Comparison of ENCODE assay signal across 8 cellular contexts in genomic region chr1:101238041-101238515, GRCh38.
A peak's percentile ranks its signal among the peaks of the same experiment; 100 is the strongest.
DNase-seq lines count a peak whose midpoint lies in the region.

No MANE protein-coding gene starts in this region.

- DNase-seq in GM03348 (ENCODE audit: low spot score) (peak; percentile 23), NCI-H226 (peak; percentile 26), iris pigment epithelial cell (ENCODE audit: low read depth) (peak; percentile 17), AG08396 (ENCODE audit: low spot score) (no peak), cortex of kidney (lab: John Stamatoyannopoulos, UW) (no peak), ecto neural progenitor cell (ENCODE audit: low spot score) (no peak)
- DNase-seq in activated naive CD4-positive, alpha-beta T cell treated with anti-CD3 and anti-CD28 coated beads, Interleukin-2, amount 50 U/mL, for 16 hours = peak; percentile 74
- peak; percentile 29 to 64 for DNase-seq in stimulated activated CD8-positive, alpha-beta memory T cell treated with anti-CD3 and anti-CD28 coated beads, Interleukin-15, amount 100 ng/mL, for 4 hours (ENCODE audit: low read depth in 2 of 2)

Comparison
In these comparisons a context has a peak if more than half of its experiments do, and no peak if none do; other contexts are left out.
1. DNase-seq: peak in GM03348 (single experiment), NCI-H226 (single experiment), activated naive CD4-positive, alpha-beta T cell treated with anti-CD3 and anti-CD28 coated beads, Interleukin-2, amount 50 U/mL, for 16 hours (single experiment), iris pigment epithelial cell (single experiment) and stimulated activated CD8-positive, alpha-beta memory T cell treated with anti-CD3 and anti-CD28 coated beads, Interleukin-15, amount 100 ng/mL, for 4 hours (2 of 2); none in AG08396 (single experiment), cortex of kidney (single experiment) and ecto neural progenitor cell (single experiment).